In genomic region chr17:72122668-72123495, GRCh38 we compare ENCODE assay signal across 1 cellular context.
TF ChIP-seq lines count a peak whose summit lies in the region.

No MANE protein-coding gene starts in this region.

TF ChIP-seq in HepG2, 621 proteins besides CTCF, POLR2A, EP300 and RAD21 (continued from another document and continues in another):
- TF ChIP-seq GMEB1 (CRISPR knock-in tag; IDR thresholded peaks at IDR 0.05; ENCODE audit: borderline replicate concordance) = peak; percentile 31; the same call in 1 of the 2 replicates
- no peak for TF ChIP-seq ADNP (CRISPR knock-in tag; IDR thresholded peaks at IDR 0.05)
- no peak for TF ChIP-seq ZFP36L1 (CRISPR knock-in tag; IDR thresholded peaks at IDR 0.05)
- TF ChIP-seq ZNF841 (CRISPR knock-in tag; IDR thresholded peaks at IDR 0.05; ENCODE audit: borderline replicate concordance) = no peak
- TF ChIP-seq STAT5B (CRISPR knock-in tag; IDR thresholded peaks at IDR 0.05) = no peak
- peak; percentile 57; the same call in 1 of the 2 replicates for TF ChIP-seq NAIF1 (CRISPR knock-in tag; IDR thresholded peaks at IDR 0.05; ENCODE audit: borderline replicate concordance)
- TF ChIP-seq ZNF598 (CRISPR knock-in tag; IDR thresholded peaks at IDR 0.05; ENCODE audit: borderline replicate concordance) = no peak
- 0 out of 2 replicates have a peak, but pooled peaks have one; percentile 62 for TF ChIP-seq MEF2D (CRISPR knock-in tag; IDR thresholded peaks at IDR 0.05)
- TF ChIP-seq JUNB (CRISPR knock-in tag; IDR thresholded peaks at IDR 0.05; ENCODE audit: borderline replicate concordance) = no peak; the same call in none of the 2 replicates
- TF ChIP-seq TEAD2 (CRISPR knock-in tag; IDR thresholded peaks at IDR 0.05) = no peak
- TF ChIP-seq EZH2 (conservative IDR thresholded peaks at IDR 0.05; ENCODE audit: low read depth, low read length) = no peak
- TF ChIP-seq GATAD1 (CRISPR knock-in tag; IDR thresholded peaks at IDR 0.05) = peak; percentile 47; the same call in 1 of the 2 replicates
- TF ChIP-seq HDAC2 (CRISPR knock-in tag; IDR thresholded peaks at IDR 0.05) = peak; percentile 78
- TF ChIP-seq ZNF775 (CRISPR knock-in tag; IDR thresholded peaks at IDR 0.05; ENCODE audit: borderline replicate concordance) = no peak; the same call in 1 of the 2 replicates
- no peak for TF ChIP-seq ARID3A (IDR thresholded peaks at IDR 0.05; ENCODE audit: low read depth, low read length)
- no peak for TF ChIP-seq GTF2F1 (IDR thresholded peaks at IDR 0.05; ENCODE audit: low read length)
- TF ChIP-seq FOXK1 (CRISPR knock-in tag; IDR thresholded peaks at IDR 0.05; ENCODE audit: borderline replicate concordance, low read depth) = peak; percentile 60; the same call in 1 of the 2 replicates
- TF ChIP-seq MAZ (IDR thresholded peaks at IDR 0.05; ENCODE audit: borderline replicate concordance, low read depth, low read length) = peak; percentile 22; the same call in 1 of the 2 replicates
- no peak; the same call in 1 of the 2 replicates for TF ChIP-seq MAZ (CRISPR knock-in tag; IDR thresholded peaks at IDR 0.05; ENCODE audit: low read depth)
- TF ChIP-seq ELF1 (CRISPR knock-in tag; IDR thresholded peaks at IDR 0.05) = 0 out of 2 replicates have a peak, but pooled peaks have one; percentile 33
- TF ChIP-seq ATM (IDR thresholded peaks at IDR 0.05; ENCODE audit: borderline replicate concordance) = no peak
- peak; percentile 71 for TF ChIP-seq KAT8 (CRISPR knock-in tag; IDR thresholded peaks at IDR 0.05)
- TF ChIP-seq ERF (CRISPR knock-in tag; IDR thresholded peaks at IDR 0.05) = peak; percentile 71; the same call in 1 of the 2 replicates
- TF ChIP-seq ZNF362 (CRISPR knock-in tag; IDR thresholded peaks at IDR 0.05; ENCODE audit: borderline replicate concordance) = no peak; the same call in 1 of the 2 replicates
- TF ChIP-seq FOXO4 (CRISPR knock-in tag; conservative IDR thresholded peaks at IDR 0.05) = no peak
- no peak for TF ChIP-seq NR1H2 (CRISPR knock-in tag; IDR thresholded peaks at IDR 0.05; ENCODE audit: borderline replicate concordance, low read depth)
- TF ChIP-seq RBAK (CRISPR knock-in tag; IDR thresholded peaks at IDR 0.05) = no peak
- TF ChIP-seq ZNF256 (CRISPR knock-in tag; conservative IDR thresholded peaks at IDR 0.05) = 0 out of 2 replicates have a peak, but pooled peaks have one; percentile 4
- no peak for TF ChIP-seq ZNF484 (CRISPR knock-in tag; IDR thresholded peaks at IDR 0.05; ENCODE audit: borderline replicate concordance, low read depth)
- no peak; the same call in 1 of the 2 replicates for TF ChIP-seq ZNF784 (CRISPR knock-in tag; IDR thresholded peaks at IDR 0.05; ENCODE audit: borderline replicate concordance)
- TF ChIP-seq ZNF296 (CRISPR knock-in tag; conservative IDR thresholded peaks at IDR 0.05) = 0 out of 2 replicates have a peak, but pooled peaks have one; percentile 32
- peak; percentile 97 for TF ChIP-seq ZBTB7A (CRISPR knock-in tag; IDR thresholded peaks at IDR 0.05)
- 0 out of 2 replicates have a peak, but pooled peaks have one; percentile 44 for TF ChIP-seq ZNF512 (CRISPR knock-in tag; IDR thresholded peaks at IDR 0.05)
- TF ChIP-seq MAFK (conservative IDR thresholded peaks at IDR 0.05 in 1 of 2, IDR thresholded peaks at IDR 0.05 in 1 of 2; ENCODE audit: low read length in 2 of 2) = no peak
- no peak; the same call in 1 of the 2 replicates for TF ChIP-seq ZBTB21 (CRISPR knock-in tag; IDR thresholded peaks at IDR 0.05)
- no peak for TF ChIP-seq ZFP82 (CRISPR knock-in tag; IDR thresholded peaks at IDR 0.05; ENCODE audit: borderline replicate concordance)
- TF ChIP-seq TEAD3 (CRISPR knock-in tag; optimal IDR thresholded peaks at IDR 0.05; ENCODE audit: borderline replicate concordance) = no peak
- TF ChIP-seq ZNF616 (CRISPR knock-in tag; IDR thresholded peaks at IDR 0.05; ENCODE audit: low read depth) = peak; percentile 59; the same call in 1 of the 2 replicates
- 0 out of 2 replicates have a peak, but pooled peaks have one; percentile 13 for TF ChIP-seq IKZF5 (CRISPR knock-in tag; IDR thresholded peaks at IDR 0.05)
- TF ChIP-seq MLLT10 (CRISPR knock-in tag; IDR thresholded peaks at IDR 0.05) = 0 out of 2 replicates have a peak, but pooled peaks have one; percentile 53
- no peak for TF ChIP-seq ZNF264 (CRISPR knock-in tag; IDR thresholded peaks at IDR 0.05)
- TF ChIP-seq ZSCAN29 (CRISPR knock-in tag; conservative IDR thresholded peaks at IDR 0.05) = peak; percentile 46; the same call in 1 of the 2 replicates
- no peak for TF ChIP-seq FOXK2 (IDR thresholded peaks at IDR 0.05)
- peak; percentile 9; the same call in 1 of the 2 replicates for TF ChIP-seq ZNF331 (CRISPR knock-in tag; IDR thresholded peaks at IDR 0.05)
- TF ChIP-seq ZNF772 (CRISPR knock-in tag; IDR thresholded peaks at IDR 0.05) = no peak; the same call in 1 of the 2 replicates
- TF ChIP-seq FOSL2 (CRISPR knock-in tag; IDR thresholded peaks at IDR 0.05) = peak; percentile 59
- no peak for TF ChIP-seq TFAP4 (IDR thresholded peaks at IDR 0.05; ENCODE audit: borderline replicate concordance, low read depth)
- no peak for TF ChIP-seq ZSCAN12 (CRISPR knock-in tag; IDR thresholded peaks at IDR 0.05)
- TF ChIP-seq FOXJ3 (CRISPR knock-in tag; IDR thresholded peaks at IDR 0.05; ENCODE audit: borderline replicate concordance) = peak; percentile 72; the same call in 1 of the 2 replicates
- TF ChIP-seq PRDM4 (CRISPR knock-in tag; IDR thresholded peaks at IDR 0.05; ENCODE audit: borderline replicate concordance) = no peak; the same call in 1 of the 2 replicates
- no peak for TF ChIP-seq PLSCR1 (CRISPR knock-in tag; IDR thresholded peaks at IDR 0.05; ENCODE audit: borderline replicate concordance)
